8 cellular contexts compared by ENCODE assay signal in the genomic region with DNA sequence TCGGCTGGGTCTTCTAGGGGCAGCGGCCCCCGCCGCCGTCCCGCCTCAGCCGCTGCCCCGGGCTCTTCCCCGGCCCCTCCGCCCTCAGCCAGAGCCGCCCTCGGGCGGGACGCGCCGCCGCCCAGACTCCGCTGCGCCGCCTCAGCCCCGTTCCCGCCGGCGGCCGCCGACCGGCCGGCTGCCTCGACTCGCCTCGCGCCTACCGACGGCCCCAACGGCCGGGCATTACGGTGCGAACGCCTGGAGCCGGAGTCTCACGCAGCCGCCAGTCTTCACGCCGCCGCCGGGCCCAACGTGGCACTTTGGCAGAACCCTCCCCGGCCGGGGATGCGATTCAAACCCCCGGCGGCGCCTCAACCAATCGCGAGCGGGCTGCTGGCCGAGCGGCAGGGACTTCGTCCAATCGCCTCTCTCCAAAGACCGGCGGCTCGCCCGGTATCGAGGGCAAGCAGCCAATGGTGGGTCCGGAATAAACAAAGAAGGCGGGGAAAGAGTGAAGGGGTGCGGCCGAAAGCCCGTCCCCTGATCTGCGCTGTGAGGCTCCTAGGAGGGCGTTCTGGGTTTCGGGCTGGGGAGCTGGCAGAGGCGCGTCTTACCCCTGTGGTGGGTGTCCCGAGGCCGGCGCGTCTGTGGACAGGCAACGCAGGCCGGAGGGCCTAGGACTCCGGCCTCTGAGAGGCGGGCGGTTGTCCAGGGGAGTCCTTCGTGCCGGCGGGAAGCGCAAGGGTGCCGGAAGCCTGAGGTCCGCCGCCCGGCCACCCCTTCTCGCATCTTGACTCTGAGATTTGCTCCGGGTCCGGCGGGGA. TPM values are rescaled to one million over a fixed set of nuclear protein-coding genes. Genes with fewer than 3 reads are reported as not detected.
DNase-seq lines count a peak whose midpoint lies in the region; ATAC-seq and TF ChIP-seq lines count a peak whose summit lies in the region.

Gene CDR2, minus strand, starts transcription at position 309 of the 806 bp plus-strand sequence. CDS start 310 bp downstream, outside the sequence.

- no peaks in the 10 kb centered on the region for H3K9me2 ChIP-seq in SU-DHL-6 (replicated peaks; ENCODE audit: insufficient read depth, low read length)

- H3F3A ChIP-seq in SU-DHL-6 (ENCODE audit: insufficient read depth), result peaks cover 6% of the 10 kb centered on the region; the same call in 1 of the 2 replicates

- TF ChIP-seq CTCF in GM12875 (IDR thresholded peaks at IDR 0.05; ENCODE audit: borderline replicate concordance, insufficient read depth, low read depth, low read length), result no peak
- no peak for TF ChIP-seq CTCF in SU-DHL-6 (IDR thresholded peaks at IDR 0.05; ENCODE audit: insufficient read depth, low read length, poor library complexity, severe bottlenecking)
- TF ChIP-seq CTCF in osteocyte (IDR thresholded peaks at IDR 0.05), result no peak

- H3K27ac Mint-ChIP-seq in activated naive CD8-positive, alpha-beta T cell treated with anti-CD3 and anti-CD28 coated beads for 36 hours, result peak within 1 kb of the TSS; percentile 89
- peak within 1 kb of the TSS; percentile 86 for H3K27ac Mint-ChIP-seq in osteocyte (ENCODE audit: unreplicated experiment)

- H3K79me2 ChIP-seq in SU-DHL-6 (ENCODE audit: insufficient read depth, low read length), result peaks cover 45% of the 10 kb centered on the region

- no peaks in the 10 kb centered on the region for H3K9me3 Mint-ChIP-seq in activated naive CD8-positive, alpha-beta T cell treated with anti-CD3 and anti-CD28 coated beads for 36 hours
- H3K9me3 Mint-ChIP-seq in osteocyte (ENCODE audit: unreplicated experiment), result no peaks in the 10 kb centered on the region

- peak within 1 kb of the TSS; percentile 57 for H3K4me3 ChIP-seq in GM12875 (ENCODE audit: low read depth, low read length)
- H3K4me3 ChIP-seq in SU-DHL-6 (ENCODE audit: insufficient read depth, low read length, poor library complexity, severe bottlenecking), result peak within 1 kb of the TSS; percentile 67
- peak within 1 kb of the TSS; percentile 95 for H3K4me3 ChIP-seq in thymus (ENCODE audit: low read length)

- no peaks in the 10 kb centered on the region for H3K27me3 Mint-ChIP-seq in activated naive CD8-positive, alpha-beta T cell treated with anti-CD3 and anti-CD28 coated beads for 36 hours
- no peaks in the 10 kb centered on the region for H3K27me3 Mint-ChIP-seq in osteocyte (ENCODE audit: unreplicated experiment)

- no peaks in the 10 kb centered on the region for H3K9me3 ChIP-seq in SU-DHL-6 (ENCODE audit: insufficient read depth, low read length)
- H3K9me3 ChIP-seq in thymus (ENCODE audit: control insufficient read depth), result no peaks in the 10 kb centered on the region

- H4K20me1 ChIP-seq in SU-DHL-6 (ENCODE audit: low read depth, low read length), result no peaks in the 10 kb centered on the region

- peak within 1 kb of the TSS; percentile 90 for H3K9ac ChIP-seq in SU-DHL-6 (ENCODE audit: low read length)

- peak; percentile 90 for ATAC-seq in HG02763 (IDR thresholded peaks at IDR 0.05; ENCODE audit: unreplicated experiment)

- no peaks in the 10 kb centered on the region for H3K27me3 ChIP-seq in SU-DHL-6 (ENCODE audit: low read length)
- no peaks in the 10 kb centered on the region for H3K27me3 ChIP-seq in thymus (ENCODE audit: control insufficient read depth, insufficient read depth)

- H2AFZ ChIP-seq in SU-DHL-6 (ENCODE audit: low read depth, low read length, severe bottlenecking), result peak within 1 kb of the TSS; percentile 86

- WGBS in thymus, result under 1% methylated on average over 96 of the region's 96 CpGs

- DNase-seq in NCI-H1417 (lab: John Stamatoyannopoulos, UW) (peak; percentile 93 to 98 (median 96)), head of caudate nucleus (peak; percentile 94 to 100 (median 98)), osteocyte (ENCODE audit: extremely low spot score, unreplicated experiment) (peak; percentile 99)
- DNase-seq in activated naive CD8-positive, alpha-beta T cell treated with anti-CD3 and anti-CD28 coated beads for 36 hours, result peak; percentile 98

- peak within 1 kb of the TSS; percentile 94 for H3K4me3 Mint-ChIP-seq in activated naive CD8-positive, alpha-beta T cell treated with anti-CD3 and anti-CD28 coated beads for 36 hours
- H3K4me3 Mint-ChIP-seq in osteocyte (ENCODE audit: unreplicated experiment), result peak within 1 kb of the TSS; percentile 93

- peaks cover 32% of the 10 kb centered on the region for H3K36me3 Mint-ChIP-seq in activated naive CD8-positive, alpha-beta T cell treated with anti-CD3 and anti-CD28 coated beads for 36 hours
- no peaks in the 10 kb centered on the region for H3K36me3 Mint-ChIP-seq in osteocyte (ENCODE audit: unreplicated experiment)

- peaks cover 45% of the 10 kb centered on the region for H3K4me1 Mint-ChIP-seq in activated naive CD8-positive, alpha-beta T cell treated with anti-CD3 and anti-CD28 coated beads for 36 hours
- H3K4me1 Mint-ChIP-seq in osteocyte (ENCODE audit: unreplicated experiment), result peaks cover 47% of the 10 kb centered on the region

- H3K4me1 ChIP-seq in thymus (ENCODE audit: control insufficient read depth, insufficient read depth, low read length), result peaks cover 14% of the 10 kb centered on the region

- peak within 1 kb of the TSS; percentile 79 for H3K4me2 ChIP-seq in SU-DHL-6 (ENCODE audit: low read depth, low read length, poor library complexity, severe bottlenecking)

- intact Hi-C loops in head of caudate nucleus (cut with DNase I), result loop anchor here (2.0 to 10.0 kb wide), 3 partner anchors 50 to 177 kb away; partner anchors contain the start of gene POLR3E

- H3K36me3 ChIP-seq in SU-DHL-6 (ENCODE audit: low read length) (no peaks in the 10 kb centered on the region; the same call in 1 of the 2 replicates), thymus (ENCODE audit: control insufficient read depth, insufficient read depth) (no peaks in the 10 kb centered on the region)

- H3K27ac ChIP-seq in SU-DHL-6 (ENCODE audit: low read depth, low read length), result peak within 1 kb of the TSS; percentile 63
- peak within 1 kb of the TSS; percentile 88 for H3K27ac ChIP-seq in thymus (ENCODE audit: low read depth)

RNA-seq across cellular contexts. Expression of gene CDR2, which starts in this region (rescaled TPM):
- 10 to 100 TPM; 31.6 to 34.7 TPM for total RNA-seq in activated naive CD8-positive, alpha-beta T cell treated with anti-CD3 and anti-CD28 coated beads for 36 hours
- total RNA-seq in osteocyte, result 22.8 and 23.7 TPM in 2 replicates
- 27.3 TPM for polyA plus RNA-seq in thymus

Comparison
In these comparisons a context has a peak if more than half of its experiments do, and no peak if none do; other contexts are left out.
1. Peak in every context shown above with its lines: DNase-seq, ATAC-seq, H3K4me3 ChIP-seq and H3K27ac ChIP-seq.